In the genomic region with DNA sequence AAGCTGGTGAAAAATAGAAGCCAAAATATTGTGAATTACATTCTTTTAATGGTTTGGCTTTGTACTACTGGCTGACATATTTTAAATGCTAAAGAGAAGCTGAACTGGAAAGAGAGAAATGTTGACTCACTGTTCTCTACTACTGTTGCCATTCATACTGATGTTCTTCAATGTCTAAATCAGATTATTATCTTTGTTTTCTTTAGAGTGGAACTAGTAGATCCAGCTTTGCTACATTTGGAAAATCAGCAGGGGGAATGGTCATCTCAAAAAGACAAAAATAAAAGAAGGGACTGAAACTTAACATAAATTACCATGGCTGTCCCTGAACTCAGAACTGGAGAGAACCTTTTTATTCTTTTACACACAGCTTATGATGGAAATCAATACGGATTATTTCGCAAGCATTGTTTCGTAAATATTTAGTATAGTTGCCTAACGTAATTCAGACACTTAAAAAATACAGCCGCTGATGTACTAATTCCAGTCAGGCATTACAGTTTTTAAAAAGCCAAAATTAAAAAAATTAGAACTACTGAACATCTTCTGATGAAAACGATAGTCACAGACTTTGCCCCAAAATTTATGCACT, we compare ENCODE assay signal across 1 cellular context.
TF ChIP-seq lines count a peak whose summit lies in the region.

No MANE protein-coding gene starts in this region.

TF ChIP-seq in GM23338, 12 proteins besides CTCF, POLR2A, EP300 and RAD21 (continued from another document):
- TF ChIP-seq ZNF462 (CRISPR knock-in tag; IDR thresholded peaks at IDR 0.05), result no peak
